10 cellular contexts compared by ENCODE assay signal in genomic region chr12:89327477-89328094, GRCh38.
"Had no signal": no experiment of that assay in that cellular context is flagged by ENCODE, and none has a peak within 500 bp of the region (broad histone marks: within the 10 kb centered on the region; RNA-seq: fewer than 3 reads in every experiment).

No MANE protein-coding gene starts in this region.

- H3K36me3 Mint-ChIP-seq: stimulated activated memory B cell treated with anti-CD40 and anti-IgM and Interleukin-4, amounts not matched to agents 10 μg/mL and 1 μg/mL and 100 μg/mL, for 72 hours had no signal

- ATAC-seq: activated CD4-positive, alpha-beta T cell treated with anti-CD3 and anti-CD28 coated beads for 36 hours; activated CD8-positive, alpha-beta T cell treated with anti-CD3 and anti-CD28 coated beads for 36 hours; activated T-cell treated with anti-CD3 and anti-CD28 coated beads, Interleukin-2, amount 50 U/mL, for 72 hours; left colon; stimulated activated memory B cell treated with anti-CD40 and anti-IgM and Interleukin-4, amounts not matched to agents 10 μg/mL and 1 μg/mL and 100 μg/mL, for 72 hours had no signal

- H3K27ac ChIP-seq: pancreas had no signal

- H3K36me3 ChIP-seq: pancreas had no signal

- H3K27ac Mint-ChIP-seq: activated CD4-positive, alpha-beta T cell treated with anti-CD3 and anti-CD28 coated beads for 36 hours; activated CD8-positive, alpha-beta T cell treated with anti-CD3 and anti-CD28 coated beads for 36 hours; activated naive CD8-positive, alpha-beta T cell treated with anti-CD3 and anti-CD28 coated beads, Interleukin-2, amount 10 ng/mL, durations not matched to agents 7 days and 5 days; activated T-cell treated with anti-CD3 and anti-CD28 coated beads, Interleukin-2, amount 50 U/mL, for 72 hours; stimulated activated memory B cell treated with anti-CD40 and anti-IgM and Interleukin-4, amounts not matched to agents 10 μg/mL and 1 μg/mL and 100 μg/mL, for 72 hours had no signal

- H3K4me3 ChIP-seq: pancreas, smooth muscle cell had no signal

- DNase-seq: activated CD4-positive, alpha-beta T cell treated with anti-CD3 and anti-CD28 coated beads for 36 hours; activated CD8-positive, alpha-beta memory T cell treated with anti-CD3 and anti-CD28 coated beads, Interleukin-2, amount 50 U/mL, for 4 hours; activated CD8-positive, alpha-beta T cell treated with anti-CD3 and anti-CD28 coated beads for 36 hours; activated naive CD8-positive, alpha-beta T cell treated with anti-CD3 and anti-CD28 coated beads, Interleukin-2, amount 10 ng/mL, durations not matched to agents 7 days and 5 days; activated T-cell treated with anti-CD3 and anti-CD28 coated beads, Interleukin-2, amount 50 U/mL, for 72 hours; dermis blood vessel endothelial cell; left colon; pancreas had no signal

- H3K27me3 ChIP-seq: pancreas had no signal

- H3K27me3 Mint-ChIP-seq: activated CD4-positive, alpha-beta T cell treated with anti-CD3 and anti-CD28 coated beads for 36 hours; activated naive CD8-positive, alpha-beta T cell treated with anti-CD3 and anti-CD28 coated beads, Interleukin-2, amount 10 ng/mL, durations not matched to agents 7 days and 5 days had no signal

- H3K4me3 Mint-ChIP-seq: activated CD4-positive, alpha-beta T cell treated with anti-CD3 and anti-CD28 coated beads for 36 hours; activated CD8-positive, alpha-beta T cell treated with anti-CD3 and anti-CD28 coated beads for 36 hours; activated naive CD8-positive, alpha-beta T cell treated with anti-CD3 and anti-CD28 coated beads, Interleukin-2, amount 10 ng/mL, durations not matched to agents 7 days and 5 days; activated T-cell treated with anti-CD3 and anti-CD28 coated beads, Interleukin-2, amount 50 U/mL, for 72 hours; stimulated activated memory B cell treated with anti-CD40 and anti-IgM and Interleukin-4, amounts not matched to agents 10 μg/mL and 1 μg/mL and 100 μg/mL, for 72 hours had no signal

- H3K9me3 ChIP-seq: pancreas had no signal
